12 cellular contexts compared by ENCODE assay signal in the genomic region with DNA sequence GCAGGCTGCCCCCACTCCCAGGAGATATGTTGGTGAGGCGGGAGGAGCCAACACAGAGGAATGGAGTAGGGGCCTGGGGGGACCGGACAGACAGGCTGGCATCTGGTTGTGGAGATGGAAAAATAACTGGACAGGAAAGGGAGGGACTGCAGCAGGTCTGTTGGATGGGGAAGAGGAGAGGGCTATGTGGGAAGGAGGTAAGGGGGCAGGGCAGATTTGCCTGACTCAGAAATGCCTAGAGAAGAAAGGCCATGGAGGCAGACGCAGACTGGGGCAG.
A peak's percentile ranks its signal among the peaks of the same experiment; 100 is the strongest.
DNase-seq lines count a peak whose midpoint lies in the region; ATAC-seq and TF ChIP-seq lines count a peak whose summit lies in the region.
"Had no signal": no experiment of that assay in that cellular context is flagged by ENCODE, and none has a peak within 500 bp of the region (broad histone marks: within the 10 kb centered on the region; RNA-seq: fewer than 3 reads in every experiment).

No MANE protein-coding gene starts in this region.

- no peak overlapping the region for H3T11ph ChIP-seq in H9 (ENCODE audit: low read length)

- H3K4me1 ChIP-seq in BLaER1 treated with 17β-estradiol and CSF1 and Interleukin-3, amounts not matched to agents 10 nM and 100 nM, result peaks cover 0 to 48% (median 33%) of the 10 kb centered on the region in 10 experiments; a peak in 17 of 20 replicates
- H3K4me1 ChIP-seq in H9 (ENCODE audit: insufficient read depth, low read length) (no peaks in the 10 kb centered on the region; the same call in 1 of the 2 replicates), aorta (ENCODE audit: control insufficient read depth in 1 of 2, insufficient read depth in 2 of 2, low read length in 2 of 2) (no peaks in the 10 kb centered on the region)
- H3K4me1 ChIP-seq in CD8-positive, alpha-beta memory T cell (ENCODE audit: insufficient read depth, low read length), result no peaks in the 10 kb centered on the region
- H3K4me1 ChIP-seq: A549 had no signal

- H3K9me3 Mint-ChIP-seq in neural crest cell (no peaks in the 10 kb centered on the region), H9 (peaks cover 0 to 5% of the 10 kb centered on the region in 2 experiments; a peak in 1 of 5 replicates)
- no peaks in the 10 kb centered on the region for H3K9me3 Mint-ChIP-seq in CD8-positive, alpha-beta memory T cell

- POLR2A ChIA-PET in CD8-positive, alpha-beta memory T cell (lab: Charles Lee), result no interaction called here

- no peak overlapping the region for H2AK5ac ChIP-seq in H9 (ENCODE audit: insufficient read length, low read length)

- no peaks in the 10 kb centered on the region for H3K9me3 ChIP-seq in BLaER1 treated with 17β-estradiol and CSF1 and Interleukin-3, amounts not matched to agents 10 nM and 100 nM (replicated peaks in 1 of 11)
- H3K9me3 ChIP-seq in H9 (ENCODE audit: control insufficient read depth, low read depth, low read length), result no peaks in the 10 kb centered on the region
- no peaks in the 10 kb centered on the region for H3K9me3 ChIP-seq in aorta (ENCODE audit: control insufficient read depth, low read length)
- no peaks in the 10 kb centered on the region for H3K9me3 ChIP-seq in CD8-positive, alpha-beta memory T cell (ENCODE audit: low read length)
- H3K9me3 ChIP-seq: A549 had no signal

- no peak overlapping the region for H4K8ac ChIP-seq in H9 (replicated peaks; ENCODE audit: insufficient read length, low read depth, low read length)

- H2BK15ac ChIP-seq in H9 (ENCODE audit: low read depth, low read length), result no peak overlapping the region

- no peak overlapping the region for H3K4me3 Mint-ChIP-seq in neural crest cell
- H3K4me3 Mint-ChIP-seq in H9, result no peak overlapping the region
- no peak overlapping the region for H3K4me3 Mint-ChIP-seq in CD8-positive, alpha-beta memory T cell
- H3K4me3 Mint-ChIP-seq: CD4-positive, CD25-positive, alpha-beta regulatory T cell had no signal

- no peaks in the 10 kb centered on the region for H3K79me2 ChIP-seq in H9 (ENCODE audit: insufficient read depth, low read length)

- CTCF ChIA-PET in CD8-positive, alpha-beta memory T cell (lab: Charles Lee), result no interaction called here

- no peak overlapping the region for H3K23ac ChIP-seq in H9 (ENCODE audit: insufficient read length, low read depth, low read length)

- no CpG with 5 or more reads among the region's 3 CpGs for WGBS in H9 (ENCODE audit: extremely low coverage, insufficient read length, low lambda C conversion rate)
- whole genome bisulfite sequencing in aorta, 2 donors, result 71 to 80% methylated on average over 3 of the region's 3 CpGs

- H4K20me1 ChIP-seq in BLaER1 treated with 17β-estradiol and CSF1 and Interleukin-3, amounts not matched to agents 10 nM and 100 nM, result peaks cover 0 to 6% (median 0%) of the 10 kb centered on the region in 11 experiments; a peak in 3 of 22 replicates
- no peaks in the 10 kb centered on the region for H4K20me1 ChIP-seq in H9 (ENCODE audit: control insufficient read depth, insufficient read depth, insufficient read length)

- ATAC-seq in aorta (ENCODE audit: low FRiP score), result no peak
- ATAC-seq: A549, K562 had no signal

- H3K14ac ChIP-seq in H9 (ENCODE audit: insufficient read depth, low read length), result no peak overlapping the region

- TF ChIP-seq CTCF in neural crest cell (conservative IDR thresholded peaks at IDR 0.05) (no peak), H9 (conservative IDR thresholded peaks at IDR 0.05) (no peak)

- H2BK20ac ChIP-seq in H9 (ENCODE audit: low read depth, low read length, poor library complexity, severe bottlenecking), result no peak overlapping the region

- H3K27me3 Mint-ChIP-seq in neural crest cell (ENCODE audit: low read depth), result peaks cover 8% of the 10 kb centered on the region
- H3K27me3 Mint-ChIP-seq in H9 (ENCODE audit: low read depth), result peaks cover 81% of the 10 kb centered on the region
- peaks cover 11 to 14% of the 10 kb centered on the region in 2 donors for H3K27me3 Mint-ChIP-seq in CD8-positive, alpha-beta memory T cell

- H3K27ac ChIP-seq in BLaER1 treated with 17β-estradiol and CSF1 and Interleukin-3, amounts not matched to agents 10 nM and 100 nM, result no peak overlapping the region
- peak overlapping the region; percentile 94 for H3K27ac ChIP-seq in caudate nucleus (ENCODE audit: low read depth, low read length)
- H3K27ac ChIP-seq in H9 (ENCODE audit: insufficient read length, low read depth, low read length), result no peak overlapping the region
- no peak overlapping the region for H3K27ac ChIP-seq in aorta (ENCODE audit: low read depth in 1 of 2, low read length in 2 of 2)
- no peak overlapping the region for H3K27ac ChIP-seq in CD8-positive, alpha-beta memory T cell (ENCODE audit: low read depth, low read length)
- H3K27ac ChIP-seq: A549, GM23248 had no signal

- no peaks in the 10 kb centered on the region for H3K27me3 ChIP-seq in BLaER1 treated with 17β-estradiol and CSF1 and Interleukin-3, amounts not matched to agents 10 nM and 100 nM
- H3K27me3 ChIP-seq in H9 (ENCODE audit: insufficient read depth, low read length), result no peaks in the 10 kb centered on the region
- no peaks in the 10 kb centered on the region for H3K27me3 ChIP-seq in aorta (ENCODE audit: control insufficient read depth in 1 of 2, insufficient read depth in 2 of 2, low read length in 1 of 2)
- no peaks in the 10 kb centered on the region for H3K27me3 ChIP-seq in CD8-positive, alpha-beta memory T cell (ENCODE audit: insufficient read depth, low read length, poor library complexity, severe bottlenecking)

- no peak overlapping the region for H2AFZ ChIP-seq in H9 (ENCODE audit: low read length)
- H2AFZ ChIP-seq: GM23248 had no signal

- H3K4ac ChIP-seq in H9 (ENCODE audit: low read depth, low read length), result no peak overlapping the region

- no peak overlapping the region for H4K5ac ChIP-seq in H9 (ENCODE audit: insufficient read length, low read depth, low read length)

- no peaks in the 10 kb centered on the region for H3K79me1 ChIP-seq in H9 (ENCODE audit: insufficient read depth, low read depth, low read length, poor library complexity, severe bottlenecking)

- no peak overlapping the region for H3K18ac ChIP-seq in H9 (ENCODE audit: insufficient read length, low read depth, low read length)

- no peaks in the 10 kb centered on the region for H3K36me3 ChIP-seq in BLaER1 treated with 17β-estradiol and CSF1 and Interleukin-3, amounts not matched to agents 10 nM and 100 nM
- H3K36me3 ChIP-seq in aorta (ENCODE audit: control insufficient read depth in 1 of 2, insufficient read depth in 2 of 2, low read length in 1 of 2), result no peaks in the 10 kb centered on the region
- H3K36me3 ChIP-seq in CD8-positive, alpha-beta memory T cell (ENCODE audit: insufficient read depth, low read length), result no peaks in the 10 kb centered on the region

- no peaks in the 10 kb centered on the region for H3K36me3 Mint-ChIP-seq in neural crest cell (ENCODE audit: low read depth)
- H3K36me3 Mint-ChIP-seq in H9 (ENCODE audit: insufficient read depth in 1 of 3, low read depth in 3 of 3), result 0 out of 7 replicates have a peak, but pooled peaks cover 0 to 3% (median 0%) of the 10 kb centered on the region in 3 experiments
- H3K36me3 Mint-ChIP-seq in CD8-positive, alpha-beta memory T cell, result no peaks in the 10 kb centered on the region
- H3K36me3 Mint-ChIP-seq: CD4-positive, CD25-positive, alpha-beta regulatory T cell had no signal

- H4K91ac ChIP-seq in H9 (ENCODE audit: insufficient read length, low read depth, low read length), result no peak overlapping the region

- no peak overlapping the region for H2BK12ac ChIP-seq in H9 (ENCODE audit: insufficient read length, low read depth, low read length)

- H3K9ac ChIP-seq in BLaER1 treated with 17β-estradiol and CSF1 and Interleukin-3, amounts not matched to agents 10 nM and 100 nM, result no peak overlapping the region
- H3K9ac ChIP-seq in H9 (ENCODE audit: extremely low read depth, insufficient read length, low read length), result no peak overlapping the region
- H3K9ac ChIP-seq: GM23248 had no signal

- peak overlapping the region in 9 of 11 experiments; percentile 34 to 88 (median 74); a peak in 18 of 22 replicates for H3K4me2 ChIP-seq in BLaER1 treated with 17β-estradiol and CSF1 and Interleukin-3, amounts not matched to agents 10 nM and 100 nM
- no peak overlapping the region for H3K4me2 ChIP-seq in H9 (ENCODE audit: insufficient read depth, insufficient read length, low read length)
- H3K4me2 ChIP-seq: A549 had no signal

- H3K56ac ChIP-seq in H9 (ENCODE audit: insufficient read length, low read depth, low read length), result no peak overlapping the region

- intact Hi-C loops in aorta (cut with DNase I), result no loop called here

- no peak overlapping the region for H2BK5ac ChIP-seq in H9 (ENCODE audit: insufficient read length, low read length)

- H3K4me1 Mint-ChIP-seq in neural crest cell (peaks cover 5% of the 10 kb centered on the region), H9 (peaks cover 26 to 33% of the 10 kb centered on the region in 2 experiments)
- no peaks in the 10 kb centered on the region for H3K4me1 Mint-ChIP-seq in CD8-positive, alpha-beta memory T cell
- H3K4me1 Mint-ChIP-seq: CD4-positive, CD25-positive, alpha-beta regulatory T cell had no signal

- no peak overlapping the region for H3K4me3 ChIP-seq in BLaER1 treated with 17β-estradiol and CSF1 and Interleukin-3, amounts not matched to agents 10 nM and 100 nM
- H3K4me3 ChIP-seq in aorta (ENCODE audit: low read length in 2 of 2), result no peak overlapping the region
- no peak overlapping the region for H3K4me3 ChIP-seq in CD8-positive, alpha-beta memory T cell (ENCODE audit: low read length)
- H3K4me3 ChIP-seq: A549, GM23248, K562 had no signal

- H3K23me2 ChIP-seq in H9 (ENCODE audit: insufficient read length, low read depth, low read length, poor library complexity, severe bottlenecking), result no peaks in the 10 kb centered on the region

- no peak for DNase-seq in caudate nucleus (lab: John Stamatoyannopoulos, UW)
- no peak for DNase-seq in neural crest cell (ENCODE audit: low read depth, low spot score)
- DNase-seq in H9, result no peak
- no peak for DNase-seq in aorta
- no peak for DNase-seq in CD8-positive, alpha-beta memory T cell
- DNase-seq in 8988T, result no peak
- DNase-seq: CD4-positive, CD25-positive, alpha-beta regulatory T cell; DMS79; GM23248 had no signal

- H3K27ac Mint-ChIP-seq in neural crest cell (ENCODE audit: unreplicated experiment) (peak overlapping the region; percentile 65), H9 (no peak overlapping the region)
- H3K27ac Mint-ChIP-seq in CD8-positive, alpha-beta memory T cell, result no peak overlapping the region
- H3K27ac Mint-ChIP-seq: CD4-positive, CD25-positive, alpha-beta regulatory T cell had no signal

- no peak overlapping the region for H2BK120ac ChIP-seq in H9 (ENCODE audit: low read depth, low read length, poor library complexity, severe bottlenecking)
